Comparison of ENCODE assay signal across 29 cellular contexts in the genomic region with DNA sequence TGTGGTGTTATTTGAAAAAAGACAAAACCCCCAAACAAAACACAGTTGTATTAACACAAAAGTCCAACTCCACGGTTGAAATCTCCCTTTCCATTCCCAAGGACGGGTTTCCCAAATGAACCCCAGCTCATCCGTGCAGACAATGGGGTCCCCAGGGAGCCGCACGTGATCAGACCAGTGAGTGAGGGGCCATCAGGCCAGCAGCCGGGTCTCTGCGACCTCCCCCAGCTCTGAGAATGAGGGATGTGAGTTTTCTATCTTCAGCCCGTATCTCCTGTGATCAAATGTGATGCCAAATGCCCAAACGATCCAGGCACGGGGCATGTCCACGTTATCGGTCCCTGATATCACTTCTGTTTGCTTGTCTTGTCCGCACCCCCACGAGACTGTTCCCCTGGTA.
"Had no signal": no experiment of that assay in that cellular context is flagged by ENCODE, and none has a peak within 500 bp of the region (broad histone marks: within the 10 kb centered on the region; RNA-seq: fewer than 3 reads in every experiment).

No MANE protein-coding gene starts in this region.

- ATAC-seq: heart left ventricle; left lobe of liver; left ventricle myocardium superior; mucosa of descending colon; naive thymus-derived CD4-positive, alpha-beta T cell; natural killer cell treated with Interleukin-12 subunit alpha and Interleukin-12 subunit beta and Interleukin-15 and Interleukin-18, amount 100 ng/mL, for 72 hours; pancreas; right cardiac atrium; sciatic nerve; stimulated activated naive B cell treated with anti-CD40 and anti-IgM and Interleukin-4, amounts not matched to agents 10 μg/mL and 1 μg/mL and 100 μg/mL, for 72 hours; stimulated activated naive CD8-positive, alpha-beta T cell treated with anti-CD3 and anti-CD28 coated beads, Interleukin-15, Interleukin-2, amounts not matched to agents 100 U/mL and 50 U/mL, for 24 hours; upper lobe of right lung had no signal

- H3K9me3 ChIP-seq: heart left ventricle, mucosa of descending colon, neutrophil, pancreas, prostate gland, stomach, testis, thyroid gland, transverse colon, upper lobe of right lung had no signal

- H3K27ac Mint-ChIP-seq: naive thymus-derived CD4-positive, alpha-beta T cell; natural killer cell treated with Interleukin-12 subunit alpha and Interleukin-12 subunit beta and Interleukin-15 and Interleukin-18, amount 100 ng/mL, for 72 hours; stimulated activated naive B cell treated with anti-CD40 and anti-IgM and Interleukin-4, amounts not matched to agents 10 μg/mL and 1 μg/mL and 100 μg/mL, for 72 hours had no signal

- H3K4me1 Mint-ChIP-seq: naive thymus-derived CD4-positive, alpha-beta T cell had no signal

- H3K4me3 ChIP-seq: heart left ventricle, lung, mucosa of descending colon, pancreas, prostate gland, skin epidermis, stomach, testis, thyroid gland, transverse colon, upper lobe of right lung had no signal

- H3K27me3 ChIP-seq: neutrophil, pancreas, stomach, testis, thyroid gland, transverse colon, upper lobe of right lung had no signal

- DNase-seq: hypothalamus; islet precursor cell; left ventricle myocardium superior; midbrain; mucosa of descending colon; naive thymus-derived CD4-positive, alpha-beta T cell; occipital lobe; pancreas; posterior cingulate gyrus; right cardiac atrium; stimulated activated CD4-positive, alpha-beta T cell treated with anti-CD3 and anti-CD28 coated beads, Interleukin-12 subunit alpha, Interleukin-12 subunit beta, amount 100 ng/mL, for 4 hours; stimulated activated CD4-positive, alpha-beta T cell treated with anti-CD3 and anti-CD28 coated beads, Interleukin-15, amount 100 ng/mL, for 24 hours; stimulated activated CD4-positive, alpha-beta T cell treated with anti-CD3 and anti-CD28 coated beads, Interleukin-2, amount 100 ng/mL, for 24 hours; stimulated activated CD4-positive, alpha-beta T cell treated with anti-CD3 and anti-CD28 coated beads, Interleukin-4, amount 100 ng/mL, for 1 hour; stimulated activated naive B cell treated with anti-CD40 and anti-IgM and Interleukin-4, amounts not matched to agents 10 μg/mL and 1 μg/mL and 100 μg/mL, for 72 hours; stimulated activated naive CD8-positive, alpha-beta T cell treated with anti-CD3 and anti-CD28 coated beads, Interleukin-15, Interleukin-2, amounts not matched to agents 100 U/mL and 50 U/mL, for 24 hours; stomach; testis; thyroid gland; transverse colon; upper lobe of right lung had no signal

- H3K36me3 Mint-ChIP-seq: naive thymus-derived CD4-positive, alpha-beta T cell; natural killer cell treated with Interleukin-12 subunit alpha and Interleukin-12 subunit beta and Interleukin-15 and Interleukin-18, amount 100 ng/mL, for 72 hours; stimulated activated naive B cell treated with anti-CD40 and anti-IgM and Interleukin-4, amounts not matched to agents 10 μg/mL and 1 μg/mL and 100 μg/mL, for 72 hours had no signal

- H3K27ac ChIP-seq: heart left ventricle, neutrophil, pancreas, prostate gland, skin epidermis, stomach, testis, thyroid gland, transverse colon, upper lobe of right lung had no signal

- H3K9me3 Mint-ChIP-seq: naive thymus-derived CD4-positive, alpha-beta T cell; natural killer cell treated with Interleukin-12 subunit alpha and Interleukin-12 subunit beta and Interleukin-15 and Interleukin-18, amount 100 ng/mL, for 72 hours; stimulated activated naive B cell treated with anti-CD40 and anti-IgM and Interleukin-4, amounts not matched to agents 10 μg/mL and 1 μg/mL and 100 μg/mL, for 72 hours had no signal

- H3K4me3 Mint-ChIP-seq: naive thymus-derived CD4-positive, alpha-beta T cell; natural killer cell treated with Interleukin-12 subunit alpha and Interleukin-12 subunit beta and Interleukin-15 and Interleukin-18, amount 100 ng/mL, for 72 hours; stimulated activated naive B cell treated with anti-CD40 and anti-IgM and Interleukin-4, amounts not matched to agents 10 μg/mL and 1 μg/mL and 100 μg/mL, for 72 hours had no signal

- H3K4me1 ChIP-seq: heart left ventricle, prostate gland, stomach, testis, thyroid gland, transverse colon, upper lobe of right lung had no signal

- H3K36me3 ChIP-seq: heart left ventricle, neutrophil, pancreas, prostate gland, stomach, thyroid gland, transverse colon, upper lobe of right lung had no signal
